In the genomic region with DNA sequence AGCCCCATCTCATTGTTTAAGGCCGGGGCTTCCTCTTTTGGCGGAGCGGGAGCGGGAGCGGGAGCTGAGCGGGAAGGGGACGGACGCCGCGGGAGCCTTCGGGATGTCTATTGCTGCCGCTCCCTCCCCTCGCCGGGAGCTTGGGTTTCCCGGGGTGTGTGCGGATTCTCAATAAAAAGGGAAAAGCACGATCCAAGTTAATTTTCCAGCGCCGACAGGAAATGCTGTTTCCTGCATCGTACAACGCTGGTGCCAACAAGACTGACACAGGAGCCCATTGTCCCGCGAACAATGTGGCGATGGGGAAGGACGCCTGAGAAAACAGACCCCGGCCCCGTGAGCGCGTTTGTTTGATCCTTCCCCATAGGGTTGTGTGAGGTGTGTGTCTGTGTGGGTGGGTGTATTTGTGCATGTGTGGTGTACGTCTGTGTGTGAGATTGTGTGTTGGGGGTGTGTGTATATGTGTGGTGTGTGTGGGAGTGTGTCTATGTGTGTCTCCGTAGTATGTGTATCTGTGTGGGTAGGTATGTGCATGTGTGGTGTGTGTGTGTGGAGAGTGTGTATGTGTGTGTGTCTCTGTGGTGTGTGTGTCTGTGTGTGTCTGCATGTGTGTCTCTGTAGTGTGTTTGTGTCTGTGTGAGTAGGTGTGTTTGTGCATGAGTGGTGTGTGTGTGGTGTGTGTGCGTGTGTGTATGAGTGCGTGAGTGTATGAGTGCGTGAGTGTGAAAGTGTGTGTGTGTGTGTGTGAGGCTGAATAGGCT, we compare ENCODE assay signal across 8 cellular contexts. TPM values are rescaled to one million over a fixed set of nuclear protein-coding genes. Genes with fewer than 3 reads are reported as not detected.
DNase-seq lines count a peak whose midpoint lies in the region; ATAC-seq and TF ChIP-seq lines count a peak whose summit lies in the region.

No MANE protein-coding gene starts in this region.

- no peak for TF ChIP-seq EP300 in sigmoid colon (IDR thresholded peaks at IDR 0.05)

- TF ChIP-seq POLR2A in sigmoid colon (IDR thresholded peaks at IDR 0.05) = no peak

- H3K36me3 ChIP-seq in sigmoid colon = no peaks in the 10 kb centered on the region

- peak; percentile 62 for ATAC-seq in SK-N-SH treated with all-trans-retinoic acid at 6 μM for 48 hours
- peak; percentile 35 to 64 for ATAC-seq in left cardiac atrium
- no peak for ATAC-seq in HG03565 (IDR thresholded peaks at IDR 0.05; ENCODE audit: unreplicated experiment)
- ATAC-seq in GM19351 (IDR thresholded peaks at IDR 0.05; ENCODE audit: unreplicated experiment) = no peak
- ATAC-seq in HG02970 (IDR thresholded peaks at IDR 0.05; ENCODE audit: low FRiP score, unreplicated experiment) = no peak

- H3K27me3 ChIP-seq in sigmoid colon = peaks cover 17 to 74% (median 45%) of the 10 kb centered on the region in 3 donors

- peak overlapping the region in 1 of 4 donors; percentile 3 for H3K27ac ChIP-seq in sigmoid colon

- TF ChIP-seq CTCF in GM12875 (IDR thresholded peaks at IDR 0.05; ENCODE audit: borderline replicate concordance, insufficient read depth, low read depth, low read length) (no peak), sigmoid colon (IDR thresholded peaks at IDR 0.05) (no peak)

- H3K4me1 ChIP-seq in sigmoid colon = peaks cover 0 to 27% (median 24%) of the 10 kb centered on the region in 4 donors

- H3K4me3 ChIP-seq in GM12875 (ENCODE audit: low read depth, low read length) (peak overlapping the region; percentile 55), sigmoid colon (peak overlapping the region in 3 of 4 donors; percentile 19 to 52 (median 38))

- H3K9me3 ChIP-seq in sigmoid colon = no peaks in the 10 kb centered on the region

- intact Hi-C loops in left cardiac atrium (cut with DNase I) = loop anchor here in 1 of 2 donors (10.0 kb wide), 1 partner anchor 103 kb away; no protein-coding TSS in a partner anchor
- intact Hi-C loops in sigmoid colon (cut with DNase I) = no loop called here

- WGBS in sigmoid colon, 2 donors = 2 to 3% methylated on average over 34 of the region's 34 CpGs

- DNase-seq in left cardiac atrium (peak; percentile 67), sigmoid colon (no peak)
- no peak for DNase-seq in activated CD4-positive, alpha-beta T cell treated with anti-CD3 and anti-CD28 coated beads, Interleukin-2, amount 50 U/mL, for 1 hour

TF ChIP-seq in SK-N-SH treated with all-trans-retinoic acid at 6 μM for 48 hours, 23 proteins besides CTCF, POLR2A, EP300 and RAD21:
- TF ChIP-seq PPARA (CRISPR knock-in tag; IDR thresholded peaks at IDR 0.05; ENCODE audit: borderline replicate concordance) (no peak), PATZ1 (CRISPR knock-in tag; IDR thresholded peaks at IDR 0.05; ENCODE audit: borderline replicate concordance) (no peak), BACH2 (CRISPR knock-in tag; IDR thresholded peaks at IDR 0.05; ENCODE audit: borderline replicate concordance) (no peak), OSR1 (CRISPR knock-in tag; IDR thresholded peaks at IDR 0.05) (no peak), ESRRG (CRISPR knock-in tag; IDR thresholded peaks at IDR 0.05) (no peak), ISL1 (CRISPR knock-in tag; IDR thresholded peaks at IDR 0.05) (no peak), TOX (CRISPR knock-in tag; IDR thresholded peaks at IDR 0.05; ENCODE audit: borderline replicate concordance) (no peak)
- TF ChIP-seq, protein P1, sequence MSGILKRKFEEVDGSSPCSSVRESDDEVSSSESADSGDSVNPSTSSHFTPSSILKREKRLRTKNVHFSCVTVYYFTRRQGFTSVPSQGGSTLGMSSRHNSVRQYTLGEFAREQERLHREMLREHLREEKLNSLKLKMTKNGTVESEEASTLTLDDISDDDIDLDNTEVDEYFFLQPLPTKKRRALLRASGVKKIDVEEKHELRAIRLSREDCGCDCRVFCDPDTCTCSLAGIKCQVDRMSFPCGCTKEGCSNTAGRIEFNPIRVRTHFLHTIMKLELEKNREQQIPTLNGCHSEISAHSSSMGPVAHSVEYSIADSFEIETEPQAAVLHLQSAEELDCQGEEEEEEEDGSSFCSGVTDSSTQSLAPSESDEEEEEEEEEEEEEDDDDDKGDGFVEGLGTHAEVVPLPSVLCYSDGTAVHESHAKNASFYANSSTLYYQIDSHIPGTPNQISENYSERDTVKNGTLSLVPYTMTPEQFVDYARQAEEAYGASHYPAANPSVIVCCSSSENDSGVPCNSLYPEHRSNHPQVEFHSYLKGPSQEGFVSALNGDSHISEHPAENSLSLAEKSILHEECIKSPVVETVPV (CRISPR knock-in tag; IDR thresholded peaks at IDR 0.05) = no peak
TF ChIP-seq in SK-N-SH treated with all-trans-retinoic acid at 6 μM for 48 hours: peak in this region for 0.

RNA-seq across cellular contexts. Expression of gene FLT1, which starts 36.4 kb away (rescaled TPM):
- 10 to 100 TPM; 38.7 to 49.5 TPM for total RNA-seq in left cardiac atrium
- total RNA-seq in sigmoid colon = 10 to 100 TPM in 1 of 4 donors, 1 to 10 TPM in 3; 5.7 to 18.3 (median 7.5) TPM
- polyA plus RNA-seq in sigmoid colon = 1 to 10 TPM in 1 of 3 donors, under 1 TPM in 2; under 0.01 to 4.6 (median 0.69) TPM

Comparison
In these comparisons a context has a peak if more than half of its experiments do, and no peak if none do; other contexts are left out.
1. ATAC-seq: peak in SK-N-SH treated with all-trans-retinoic acid at 6 μM for 48 hours (single experiment) and left cardiac atrium (2 of 2); none in HG03565 (single experiment), GM19351 (single experiment) and HG02970 (single experiment).